Comparison of ENCODE assay signal across 14 cellular contexts in genomic region chr2:141015339-141016047, GRCh38.
DNase-seq lines count a peak whose midpoint lies in the region; ATAC-seq and TF ChIP-seq lines count a peak whose summit lies in the region.
"Had no signal": no experiment of that assay in that cellular context is flagged by ENCODE, and none has a peak within 500 bp of the region (broad histone marks: within the 10 kb centered on the region; RNA-seq: fewer than 3 reads in every experiment).

No MANE protein-coding gene starts in this region.

- no peaks in the 10 kb centered on the region for H3K4me1 Mint-ChIP-seq in T-helper 2 cell treated with Interferon-gamma antibody and Interleukin-4, amounts not matched to agents 5 μg/mL and 100 μg/mL, for 36 hours (ENCODE audit: low read depth)
- H3K4me1 Mint-ChIP-seq: B cell had no signal

- ATAC-seq in SK-N-SH treated with all-trans-retinoic acid at 6 μM for 48 hours, result peak; percentile 37; the same call in 1 of the 3 replicates

- no peak for DNase-seq in SK-N-SH
- peak; percentile 74 for DNase-seq in cerebellum (ENCODE audit: low spot score)
- peak; percentile 8 for DNase-seq in iPS-NIHi11 (ENCODE audit: low spot score)
- peak; percentile 75 for DNase-seq in superior temporal gyrus (ENCODE audit: extremely low spot score)
- DNase-seq in 8988T, result no peak
- no peak for DNase-seq in T-helper 2 cell treated with Interferon-gamma antibody and Interleukin-4, amounts not matched to agents 5 μg/mL and 100 μg/mL, for 36 hours (ENCODE audit: low spot score)
- no peak for DNase-seq in NCI-H1092 treated with DMSO at 0.1 percent for 48 hours (lab: John Stamatoyannopoulos, UW)
- DNase-seq: activated T-cell treated with anti-CD3 and anti-CD28 coated beads, Interleukin-2, amount 50 U/mL, for 1 hour; colonic mucosa; NCI-H187; transverse colon had no signal

- WGBS in SK-N-SH (ENCODE audit: low lambda C conversion rate), result 91% methylated on average over 4 of the region's 4 CpGs

- no peak for TF ChIP-seq CTCF in SK-N-SH (IDR thresholded peaks at IDR 0.05)

- H3K9me3 Mint-ChIP-seq in T-helper 2 cell treated with Interferon-gamma antibody and Interleukin-4, amounts not matched to agents 5 μg/mL and 100 μg/mL, for 36 hours, result peaks cover 13% of the 10 kb centered on the region

- no peak overlapping the region for H3K27ac ChIP-seq in SK-N-SH (ENCODE audit: low read depth in 2 of 2, low read length in 1 of 2)
- H3K27ac ChIP-seq: colonic mucosa, transverse colon had no signal

- H4K20me1 ChIP-seq in SK-N-SH (ENCODE audit: insufficient read depth), result no peaks in the 10 kb centered on the region

- H3K27me3 ChIP-seq in SK-N-SH (ENCODE audit: insufficient read depth), result no peaks in the 10 kb centered on the region
- H3K27me3 ChIP-seq: colonic mucosa, transverse colon had no signal

- no peak overlapping the region for H2AFZ ChIP-seq in SK-N-SH (ENCODE audit: low read depth)

- no peak overlapping the region for H3K4me3 Mint-ChIP-seq in T-helper 2 cell treated with Interferon-gamma antibody and Interleukin-4, amounts not matched to agents 5 μg/mL and 100 μg/mL, for 36 hours
- H3K4me3 Mint-ChIP-seq: B cell had no signal

- H3K4me1 ChIP-seq in SK-N-SH (ENCODE audit: control insufficient read depth in 1 of 2, insufficient read depth in 2 of 2, low read depth in 1 of 2, low read length in 1 of 2), result peaks cover 0 to 7% of the 10 kb centered on the region in 2 experiments; a peak in 2 of 4 replicates
- H3K4me1 ChIP-seq: colonic mucosa, transverse colon had no signal

- no peak for TF ChIP-seq RAD21 in SK-N-SH (IDR thresholded peaks at IDR 0.05; ENCODE audit: low read length)

- no peak for TF ChIP-seq EP300 in SK-N-SH (IDR thresholded peaks at IDR 0.05; ENCODE audit: borderline replicate concordance in 1 of 2, low read depth in 1 of 2, low read length in 1 of 2)

- H3K79me2 ChIP-seq in SK-N-SH (ENCODE audit: insufficient read depth), result no peaks in the 10 kb centered on the region

- H3K36me3 ChIP-seq in SK-N-SH (replicated peaks in 1 of 2; ENCODE audit: control insufficient read depth in 1 of 2, insufficient read depth in 2 of 2, low read length in 1 of 2), result no peaks in the 10 kb centered on the region
- H3K36me3 ChIP-seq: colonic mucosa, transverse colon had no signal

- no peaks in the 10 kb centered on the region; the same call in 1 of the 2 replicates for H3K9me2 ChIP-seq in SK-N-SH

- H3K27ac Mint-ChIP-seq in T-helper 2 cell treated with Interferon-gamma antibody and Interleukin-4, amounts not matched to agents 5 μg/mL and 100 μg/mL, for 36 hours, result no peak overlapping the region
- H3K27ac Mint-ChIP-seq: B cell had no signal

- H3K4me2 ChIP-seq in SK-N-SH, result no peak overlapping the region

- no peak overlapping the region for H3K4me3 ChIP-seq in SK-N-SH (ENCODE audit: low read depth in 2 of 2, low read length in 1 of 2)
- H3K4me3 ChIP-seq: colonic mucosa, lung, transverse colon had no signal

- no peaks in the 10 kb centered on the region for H3K27me3 Mint-ChIP-seq in T-helper 2 cell treated with Interferon-gamma antibody and Interleukin-4, amounts not matched to agents 5 μg/mL and 100 μg/mL, for 36 hours (ENCODE audit: low read depth)
- H3K27me3 Mint-ChIP-seq: B cell had no signal

- no peak overlapping the region for H3K9ac ChIP-seq in SK-N-SH

- POLR2A ChIA-PET in SK-N-SH (lab: Yijun Ruan, JAX), result no interaction called here

- peaks cover 6% of the 10 kb centered on the region for H3F3A ChIP-seq in SK-N-SH (replicated peaks; ENCODE audit: insufficient read depth)

- CTCF ChIA-PET in SK-N-SH (lab: Yijun Ruan, JAX), result no interaction called here

- no peaks in the 10 kb centered on the region for H3K9me3 ChIP-seq in SK-N-SH
- H3K9me3 ChIP-seq: colonic mucosa, transverse colon had no signal

- no peaks in the 10 kb centered on the region for H3K36me3 Mint-ChIP-seq in T-helper 2 cell treated with Interferon-gamma antibody and Interleukin-4, amounts not matched to agents 5 μg/mL and 100 μg/mL, for 36 hours (ENCODE audit: low read depth)

TF ChIP-seq in SK-N-SH treated with all-trans-retinoic acid at 6 μM for 48 hours, 23 proteins besides CTCF, POLR2A, EP300 and RAD21 (continues in another document):
- no peak for TF ChIP-seq ARNTL (CRISPR knock-in tag; IDR thresholded peaks at IDR 0.05; ENCODE audit: borderline replicate concordance, low read depth)
- TF ChIP-seq TSHZ2 (CRISPR knock-in tag; IDR thresholded peaks at IDR 0.05), result no peak
- no peak for TF ChIP-seq ESRRG (CRISPR knock-in tag; IDR thresholded peaks at IDR 0.05)
- no peak for TF ChIP-seq ISL1 (CRISPR knock-in tag; IDR thresholded peaks at IDR 0.05)
- no peak for TF ChIP-seq BACH2 (CRISPR knock-in tag; IDR thresholded peaks at IDR 0.05; ENCODE audit: borderline replicate concordance)

TF ChIP-seq in SK-N-SH, 30 proteins besides CTCF, POLR2A, EP300 and RAD21:
- no peak for TF ChIP-seq FOXM1 (IDR thresholded peaks at IDR 0.05; ENCODE audit: low read depth)
- TF ChIP-seq, protein P1, sequence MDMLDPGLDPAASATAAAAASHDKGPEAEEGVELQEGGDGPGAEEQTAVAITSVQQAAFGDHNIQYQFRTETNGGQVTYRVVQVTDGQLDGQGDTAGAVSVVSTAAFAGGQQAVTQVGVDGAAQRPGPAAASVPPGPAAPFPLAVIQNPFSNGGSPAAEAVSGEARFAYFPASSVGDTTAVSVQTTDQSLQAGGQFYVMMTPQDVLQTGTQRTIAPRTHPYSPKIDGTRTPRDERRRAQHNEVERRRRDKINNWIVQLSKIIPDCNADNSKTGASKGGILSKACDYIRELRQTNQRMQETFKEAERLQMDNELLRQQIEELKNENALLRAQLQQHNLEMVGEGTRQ (IDR thresholded peaks at IDR 0.05; ENCODE audit: borderline replicate concordance, low read depth, low read length), result no peak
- TF ChIP-seq POLR2AphosphoS5 (IDR thresholded peaks at IDR 0.05; ENCODE audit: low read depth, low read length), result no peak
- TF ChIP-seq TAF1 (IDR thresholded peaks at IDR 0.05; ENCODE audit: borderline replicate concordance, low read depth, low read length), result no peak
- no peak for TF ChIP-seq NRF1 (IDR thresholded peaks at IDR 0.05; ENCODE audit: low read depth, low read length)
- no peak for TF ChIP-seq TCF12 (IDR thresholded peaks at IDR 0.05)
- TF ChIP-seq CHD2 (IDR thresholded peaks at IDR 0.05; ENCODE audit: low read length, partially characterized antibody), result no peak
- TF ChIP-seq EZH2phosphoT487 (IDR thresholded peaks at IDR 0.05; ENCODE audit: borderline replicate concordance, low read depth), result no peak
- TF ChIP-seq USF1 (IDR thresholded peaks at IDR 0.05; ENCODE audit: borderline replicate concordance, low read depth), result no peak
- no peak for TF ChIP-seq IRF3 (IDR thresholded peaks at IDR 0.05; ENCODE audit: low read depth, low read length)
- TF ChIP-seq, protein P2, sequence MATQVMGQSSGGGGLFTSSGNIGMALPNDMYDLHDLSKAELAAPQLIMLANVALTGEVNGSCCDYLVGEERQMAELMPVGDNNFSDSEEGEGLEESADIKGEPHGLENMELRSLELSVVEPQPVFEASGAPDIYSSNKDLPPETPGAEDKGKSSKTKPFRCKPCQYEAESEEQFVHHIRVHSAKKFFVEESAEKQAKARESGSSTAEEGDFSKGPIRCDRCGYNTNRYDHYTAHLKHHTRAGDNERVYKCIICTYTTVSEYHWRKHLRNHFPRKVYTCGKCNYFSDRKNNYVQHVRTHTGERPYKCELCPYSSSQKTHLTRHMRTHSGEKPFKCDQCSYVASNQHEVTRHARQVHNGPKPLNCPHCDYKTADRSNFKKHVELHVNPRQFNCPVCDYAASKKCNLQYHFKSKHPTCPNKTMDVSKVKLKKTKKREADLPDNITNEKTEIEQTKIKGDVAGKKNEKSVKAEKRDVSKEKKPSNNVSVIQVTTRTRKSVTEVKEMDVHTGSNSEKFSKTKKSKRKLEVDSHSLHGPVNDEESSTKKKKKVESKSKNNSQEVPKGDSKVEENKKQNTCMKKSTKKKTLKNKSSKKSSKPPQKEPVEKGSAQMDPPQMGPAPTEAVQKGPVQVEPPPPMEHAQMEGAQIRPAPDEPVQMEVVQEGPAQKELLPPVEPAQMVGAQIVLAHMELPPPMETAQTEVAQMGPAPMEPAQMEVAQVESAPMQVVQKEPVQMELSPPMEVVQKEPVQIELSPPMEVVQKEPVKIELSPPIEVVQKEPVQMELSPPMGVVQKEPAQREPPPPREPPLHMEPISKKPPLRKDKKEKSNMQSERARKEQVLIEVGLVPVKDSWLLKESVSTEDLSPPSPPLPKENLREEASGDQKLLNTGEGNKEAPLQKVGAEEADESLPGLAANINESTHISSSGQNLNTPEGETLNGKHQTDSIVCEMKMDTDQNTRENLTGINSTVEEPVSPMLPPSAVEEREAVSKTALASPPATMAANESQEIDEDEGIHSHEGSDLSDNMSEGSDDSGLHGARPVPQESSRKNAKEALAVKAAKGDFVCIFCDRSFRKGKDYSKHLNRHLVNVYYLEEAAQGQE (IDR thresholded peaks at IDR 0.05; ENCODE audit: low read depth, low read length), result no peak
- no peak for TF ChIP-seq SMC3 (IDR thresholded peaks at IDR 0.05; ENCODE audit: low read depth, low read length)
- TF ChIP-seq NFIC (IDR thresholded peaks at IDR 0.05; ENCODE audit: borderline replicate concordance), result no peak
- TF ChIP-seq RCOR1 (IDR thresholded peaks at IDR 0.05; ENCODE audit: low read length), result no peak

Comparison
In these comparisons a context has a peak if more than half of its experiments do, and no peak if none do; other contexts are left out.
1. DNase-seq: peak in cerebellum (single experiment), iPS-NIHi11 (single experiment) and superior temporal gyrus (single experiment); none in SK-N-SH (single experiment), 8988T (single experiment), T-helper 2 cell treated with Interferon-gamma antibody and Interleukin-4, amounts not matched to agents 5 μg/mL and 100 μg/mL, for 36 hours (single experiment) and NCI-H1092 treated with DMSO at 0.1 percent for 48 hours (single experiment).